In genomic region chr10:72587568-72587967, GRCh38 we compare ENCODE assay signal across 6 cellular contexts.
"Had no signal": no experiment of that assay in that cellular context is flagged by ENCODE, and none has a peak within 500 bp of the region (broad histone marks: within the 10 kb centered on the region; RNA-seq: fewer than 3 reads in every experiment).

No MANE protein-coding gene starts in this region.

- H3K4me2 ChIP-seq: GM23338 had no signal

- ATAC-seq: GM23338, HCT116, K562 had no signal

- H3K4me3 Mint-ChIP-seq: GM23338 had no signal

- H3K4me1 ChIP-seq: HAP-1 had no signal

- H2AFZ ChIP-seq: GM23338 had no signal

- DNase-seq: IMR-90, KG1 had no signal

- H3K9me3 ChIP-seq: HAP-1 had no signal
